In the genomic region with DNA sequence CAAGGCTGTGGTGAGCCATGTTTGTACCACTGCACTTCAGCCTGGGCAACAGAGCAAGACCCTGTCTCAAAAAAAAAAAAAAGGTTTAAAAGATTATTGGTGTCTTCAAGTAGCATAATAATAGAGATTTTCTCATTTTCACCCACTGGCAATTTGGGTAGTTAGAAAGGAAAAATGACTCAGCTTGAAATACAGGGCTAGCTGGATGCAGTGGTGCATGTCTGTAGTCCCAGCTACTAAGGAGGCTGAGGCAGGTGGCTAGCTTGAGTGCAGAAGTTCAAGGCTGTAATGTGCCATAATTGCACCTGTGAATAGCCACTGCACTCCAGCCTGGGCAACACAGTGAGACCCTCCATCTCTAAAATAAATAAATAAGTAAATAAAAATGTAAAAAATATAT, we compare ENCODE assay signal across 13 cellular contexts.
DNase-seq lines count a peak whose midpoint lies in the region; ATAC-seq and TF ChIP-seq lines count a peak whose summit lies in the region.
"Had no signal": no experiment of that assay in that cellular context is flagged by ENCODE, and none has a peak within 500 bp of the region (broad histone marks: within the 10 kb centered on the region; RNA-seq: fewer than 3 reads in every experiment).

No MANE protein-coding gene starts in this region.

- in situ Hi-C loops in HAP-1 (cut with MboI; ENCODE audit: low sequenced_read_pairs) = no loop called here

- H3K4me3 ChIP-seq in GM12865 (ENCODE audit: low read depth, low read length) (no peak overlapping the region), HAP-1 (no peak overlapping the region)
- H3K4me3 ChIP-seq: heart right ventricle had no signal

- H3K27me3 ChIP-seq in HAP-1 (ENCODE audit: low read depth) = no peaks in the 10 kb centered on the region
- H3K27me3 ChIP-seq: heart right ventricle had no signal

- no peaks in the 10 kb centered on the region for H3K36me3 ChIP-seq in HAP-1 (replicated peaks)
- H3K36me3 ChIP-seq: heart right ventricle had no signal

- H3K9me3 ChIP-seq in HAP-1 = no peaks in the 10 kb centered on the region
- H3K9me3 ChIP-seq: heart right ventricle had no signal

- TF ChIP-seq CTCF in GM12865 (IDR thresholded peaks at IDR 0.05; ENCODE audit: insufficient read depth, low read depth, low read length, missing control alignments) = no peak

- H3K4me1 ChIP-seq in HAP-1 = 0 out of 2 replicates have a peak, but pooled peaks cover under 1% of the 10 kb centered on the region

- DNase-seq in GM12865 (ENCODE audit: low read depth) (peak; percentile 90), NCI-H2227 (lab: John Stamatoyannopoulos, UW; ENCODE audit: unreplicated experiment) (no peak), cerebellar nuclear complex (lab: John Stamatoyannopoulos, UW) (no peak), HAP-1 (ENCODE audit: low spot score in 2 of 2) (no peak), NCI-H526 treated with DMSO at 0.1 percent for 48 hours (lab: John Stamatoyannopoulos, UW) (no peak)
- DNase-seq: DMS53, heart right ventricle, NCI-H187 had no signal

- peak; percentile 54 for ATAC-seq in GM19452 (IDR thresholded peaks at IDR 0.05; ENCODE audit: unreplicated experiment)
- peak; percentile 55 for ATAC-seq in HG02798 (IDR thresholded peaks at IDR 0.05; ENCODE audit: poor library complexity, unreplicated experiment)
- peak; percentile 49 for ATAC-seq in HG03442 (IDR thresholded peaks at IDR 0.05; ENCODE audit: unreplicated experiment)
- ATAC-seq: heart right ventricle; HepG2; stimulated activated memory B cell treated with anti-CD40 and anti-IgM and Interleukin-4, amounts not matched to agents 10 μg/mL and 1 μg/mL and 100 μg/mL, for 72 hours had no signal
